ENCODE assay signal across 1 cellular context in genomic region chr2:130355181-130355577, GRCh38.
TF ChIP-seq lines count a peak whose summit lies in the region.

No MANE protein-coding gene starts in this region.

TF ChIP-seq in IMR-90, 13 proteins besides CTCF, POLR2A, EP300 and RAD21 (continued from another document):
- TF ChIP-seq, protein P1, sequence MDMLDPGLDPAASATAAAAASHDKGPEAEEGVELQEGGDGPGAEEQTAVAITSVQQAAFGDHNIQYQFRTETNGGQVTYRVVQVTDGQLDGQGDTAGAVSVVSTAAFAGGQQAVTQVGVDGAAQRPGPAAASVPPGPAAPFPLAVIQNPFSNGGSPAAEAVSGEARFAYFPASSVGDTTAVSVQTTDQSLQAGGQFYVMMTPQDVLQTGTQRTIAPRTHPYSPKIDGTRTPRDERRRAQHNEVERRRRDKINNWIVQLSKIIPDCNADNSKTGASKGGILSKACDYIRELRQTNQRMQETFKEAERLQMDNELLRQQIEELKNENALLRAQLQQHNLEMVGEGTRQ (IDR thresholded peaks at IDR 0.05; ENCODE audit: low read depth, low read length): no peak
- TF ChIP-seq BHLHE40 (IDR thresholded peaks at IDR 0.05; ENCODE audit: low read depth, low read length) (no peak), SMC3 (IDR thresholded peaks at IDR 0.05; ENCODE audit: low read depth, low read length) (no peak)
